In genomic region chr17:38650653-38651173, GRCh38 we compare ENCODE assay signal across 3 cellular contexts. TPM values are rescaled to one million over a fixed set of nuclear protein-coding genes. Genes with fewer than 3 reads are reported as not detected.
"Had no signal": no experiment of that assay in that cellular context is flagged by ENCODE, and none has a peak within 500 bp of the region (broad histone marks: within the 10 kb centered on the region; RNA-seq: fewer than 3 reads in every experiment).

No MANE protein-coding gene starts in this region.

RNA-seq across cellular contexts. Expression of gene EPOP, which starts 24.0 kb away (rescaled TPM):
- polyA plus RNA-seq: IgD-negative memory B cell had no signal

RNA-seq across cellular contexts. Expression of gene SRCIN1, which starts 45.0 kb away (rescaled TPM):
- total RNA-seq: M059J, SJSA1 had no signal
- polyA plus RNA-seq: IgD-negative memory B cell had no signal
